ENCODE assay signal across 1 cellular context in the genomic region with DNA sequence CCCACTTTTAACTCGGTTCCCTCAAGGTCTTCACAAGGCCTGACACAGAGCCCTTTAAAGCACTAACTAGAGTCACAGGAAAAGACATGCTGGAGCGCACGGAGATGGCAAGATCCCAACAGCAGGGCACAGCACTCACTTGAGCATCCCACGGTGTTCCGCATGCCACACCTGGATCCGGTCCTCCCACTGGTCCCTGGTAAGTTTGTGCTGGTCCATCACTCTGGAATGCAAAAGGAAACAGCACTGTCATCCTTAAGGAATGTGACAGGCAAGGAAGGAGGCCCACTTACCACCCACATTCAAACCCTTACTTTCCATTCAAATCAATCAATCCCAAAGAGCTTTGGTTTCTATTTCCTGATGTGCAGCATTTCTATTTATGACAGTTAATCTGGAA.
TF ChIP-seq lines count a peak whose summit lies in the region.

No MANE protein-coding gene starts in this region.

TF ChIP-seq in HEK293, 187 proteins besides CTCF, POLR2A, EP300 and RAD21 (continued from another document):
- TF ChIP-seq EGR2 (tag by site-specific recombination; IDR thresholded peaks at IDR 0.05; ENCODE audit: low read depth): peak; percentile 57; the same call in 1 of the 2 replicates
